In genomic region chr15:58566029-58566428, GRCh38 we compare ENCODE assay signal across 11 cellular contexts.
"Had no signal": no experiment of that assay in that cellular context is flagged by ENCODE, and none has a peak within 500 bp of the region (broad histone marks: within the 10 kb centered on the region; RNA-seq: fewer than 3 reads in every experiment).

No MANE protein-coding gene starts in this region.

- H3K4me3 ChIP-seq: left lung had no signal

- H3K27ac ChIP-seq: left lung had no signal

- H3K4me1 ChIP-seq: left lung had no signal

- DNase-seq: activated CD4-positive, alpha-beta memory T cell treated with anti-CD3 and anti-CD28 coated beads for 36 hours; activated CD4-positive, CD25-positive, alpha-beta regulatory T cell treated with anti-CD3 and anti-CD28 coated beads, Interleukin-2, amount 50 U/mL, for 72 hours; activated CD8-positive, alpha-beta memory T cell treated with anti-CD3 and anti-CD28 coated beads, Interleukin-2, amount 50 U/mL, for 48 hours; activated naive CD4-positive, alpha-beta T cell treated with Interleukin-2 at 50 U/mL for 16 hours; activated naive CD8-positive, alpha-beta T cell treated with anti-CD3 and anti-CD28 coated beads, Interleukin-2, amount 50 U/mL, for 24 hours; cortex of kidney; effector memory CD4-positive, alpha-beta T cell; left lung; nephron progenitor cell; stimulated activated CD4-positive, alpha-beta T cell treated with anti-CD3 and anti-CD28 coated beads, Interleukin-12 subunit alpha, Interleukin-12 subunit beta, amount 100 ng/mL, for 4 hours; stimulated activated naive CD4-positive, alpha-beta T cell treated with Interleukin-2 at 50 U/mL for 16 hours had no signal

- H3K36me3 ChIP-seq: left lung had no signal

- H3K27me3 ChIP-seq: left lung had no signal
